ENCODE assay signal across 24 cellular contexts in the genomic region with DNA sequence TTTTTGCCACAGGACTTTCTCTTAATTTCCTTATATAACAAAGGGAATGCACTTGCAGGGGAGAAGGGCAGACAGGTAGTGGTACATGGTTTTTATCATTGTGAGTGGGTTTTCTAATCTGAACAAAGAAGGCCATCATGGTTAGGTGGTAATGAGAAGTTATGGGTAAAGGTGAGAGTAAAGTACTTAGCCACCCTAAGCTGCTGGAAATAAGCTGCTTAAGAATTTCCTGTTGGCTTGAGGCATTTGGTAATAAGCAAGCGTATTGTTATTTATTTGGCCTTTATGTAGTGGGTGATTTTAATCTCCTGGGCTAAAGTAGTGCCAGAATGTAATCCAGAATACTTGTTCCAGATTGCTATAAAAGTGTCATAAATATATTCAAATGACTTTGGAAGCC. TPM values are rescaled to one million over a fixed set of nuclear protein-coding genes. Genes with fewer than 3 reads are reported as not detected.
DNase-seq lines count a peak whose midpoint lies in the region; ATAC-seq and TF ChIP-seq lines count a peak whose summit lies in the region.
"Had no signal": no experiment of that assay in that cellular context is flagged by ENCODE, and none has a peak within 500 bp of the region (broad histone marks: within the 10 kb centered on the region; RNA-seq: fewer than 3 reads in every experiment).

No MANE protein-coding gene starts in this region.

- POLR2A ChIA-PET in Caco-2 (lab: Charles Lee), result interaction anchor here (0.8 to 1.9 kb wide), 2 partner anchors 33 to 57 kb away, joined by 3 to 7 read pairs; partner anchors contain the start of gene FAM117A

- no peak overlapping the region for H3K4me2 ChIP-seq in Loucy (ENCODE audit: low read depth, low read length, poor library complexity, severe bottlenecking)

- no TSS peak for BruUV-seq in Caco-2 (replicated peaks; lab: Mats Ljungman, UMichigan)

- no peak for DNase-seq in activated CD8-positive, alpha-beta memory T cell treated with anti-CD3 and anti-CD28 coated beads, Interleukin-2, amount 10 ng/mL, durations not matched to agents 7 days and 5 days
- DNase-seq in activated CD8-positive, alpha-beta memory T cell treated with anti-CD3 and anti-CD28 coated beads for 24 hours, result no peak
- DNase-seq in activated naive CD8-positive, alpha-beta T cell treated with anti-CD3 and anti-CD28 coated beads, Interleukin-2, amount 50 U/mL, for 24 hours, result no peak
- DNase-seq in natural killer cell, result no peak
- no peak for DNase-seq in ovary
- DNase-seq in Caco-2, result no peak
- DNase-seq: activated CD4-positive, alpha-beta T cell treated with anti-CD3 and anti-CD28 coated beads, Interleukin-2, amount 50 U/mL, for 1 hour; body of pancreas; effector memory CD4-positive, alpha-beta T cell; HCEC 1CT; IMR-90; NCI-H1417; stimulated activated CD4-positive, alpha-beta T cell treated with anti-CD3 and anti-CD28 coated beads, Interleukin-4, amount 100 ng/mL, for 24 hours; T-helper 1 cell; trophoblast cell had no signal

- H3K27ac ChIP-seq in ovary, result no peak overlapping the region
- H3K27ac ChIP-seq: right atrium auricular region had no signal

- TF ChIP-seq CTCF in Loucy (conservative IDR thresholded peaks at IDR 0.05; ENCODE audit: low read length) (no peak), natural killer cell (IDR thresholded peaks at IDR 0.05) (no peak), ovary (IDR thresholded peaks at IDR 0.05) (no peak), Caco-2 (IDR thresholded peaks at IDR 0.05; ENCODE audit: insufficient read depth in 1 of 2, low read depth in 1 of 2, low read length in 1 of 2, severe bottlenecking in 1 of 2, unreplicated experiment in 1 of 2) (no peak)

- no peak for ATAC-seq in activated CD8-positive, alpha-beta memory T cell treated with anti-CD3 and anti-CD28 coated beads, Interleukin-2, amount 10 ng/mL, durations not matched to agents 7 days and 5 days
- ATAC-seq in activated naive CD8-positive, alpha-beta T cell treated with anti-CD3 and anti-CD28 coated beads, Interleukin-2, amount 50 U/mL, for 24 hours, result no peak
- ATAC-seq in natural killer cell, result no peak
- no peak for ATAC-seq in HG02870 (IDR thresholded peaks at IDR 0.05; ENCODE audit: unreplicated experiment)

- intact Hi-C loops in natural killer cell (cut with micrococcal nuclease), result no loop called here
- intact Hi-C loops in ovary (cut with DNase I), result no loop called here
- intact Hi-C loops in Caco-2 (cut with micrococcal nuclease; ENCODE audit: unreplicated experiment), result no loop called here

- H3K9me3 Mint-ChIP-seq in activated CD8-positive, alpha-beta memory T cell treated with anti-CD3 and anti-CD28 coated beads, Interleukin-2, amount 10 ng/mL, durations not matched to agents 7 days and 5 days (ENCODE audit: low read depth), result no peaks in the 10 kb centered on the region
- no peaks in the 10 kb centered on the region for H3K9me3 Mint-ChIP-seq in activated naive CD8-positive, alpha-beta T cell treated with anti-CD3 and anti-CD28 coated beads, Interleukin-2, amount 50 U/mL, for 24 hours
- H3K9me3 Mint-ChIP-seq in natural killer cell (no peaks in the 10 kb centered on the region), Caco-2 (ENCODE audit: unreplicated experiment) (no peaks in the 10 kb centered on the region)
- H3K9me3 Mint-ChIP-seq: memory B cell had no signal

- peaks cover 14% of the 10 kb centered on the region; the same call in 1 of the 2 replicates for H3F3A ChIP-seq in Loucy (ENCODE audit: low read depth)

- H3K9me2 ChIP-seq in Loucy (replicated peaks; ENCODE audit: low read depth, low read length), result no peaks in the 10 kb centered on the region

- peaks cover 81% of the 10 kb centered on the region for H3K36me3 ChIP-seq in Loucy (ENCODE audit: insufficient read depth, low read length)
- no peaks in the 10 kb centered on the region for H3K36me3 ChIP-seq in ovary
- peaks cover 23% of the 10 kb centered on the region for H3K36me3 ChIP-seq in Caco-2 (ENCODE audit: control insufficient read depth, insufficient read depth, low read length)

- TF ChIP-seq EP300 in ovary (IDR thresholded peaks at IDR 0.05), result no peak

- no peak overlapping the region for H2AFZ ChIP-seq in Loucy (ENCODE audit: low read length)

- no peaks in the 10 kb centered on the region for H3K9me3 ChIP-seq in Loucy (ENCODE audit: insufficient read depth, low read depth, low read length)
- H3K9me3 ChIP-seq in ovary, result no peaks in the 10 kb centered on the region
- no peaks in the 10 kb centered on the region for H3K9me3 ChIP-seq in Caco-2
- H3K9me3 ChIP-seq: body of pancreas, right atrium auricular region had no signal

- no peaks in the 10 kb centered on the region for H3K27me3 Mint-ChIP-seq in activated CD8-positive, alpha-beta memory T cell treated with anti-CD3 and anti-CD28 coated beads, Interleukin-2, amount 10 ng/mL, durations not matched to agents 7 days and 5 days
- H3K27me3 Mint-ChIP-seq in activated naive CD8-positive, alpha-beta T cell treated with anti-CD3 and anti-CD28 coated beads, Interleukin-2, amount 50 U/mL, for 24 hours, result no peaks in the 10 kb centered on the region
- H3K27me3 Mint-ChIP-seq in natural killer cell (ENCODE audit: low read depth in 2 of 2) (no peaks in the 10 kb centered on the region), Caco-2 (ENCODE audit: insufficient read depth, unreplicated experiment) (no peaks in the 10 kb centered on the region)
- H3K27me3 Mint-ChIP-seq: memory B cell had no signal

- H3K27ac Mint-ChIP-seq in activated CD8-positive, alpha-beta memory T cell treated with anti-CD3 and anti-CD28 coated beads, Interleukin-2, amount 10 ng/mL, durations not matched to agents 7 days and 5 days, result peak overlapping the region; percentile 59
- H3K27ac Mint-ChIP-seq in activated naive CD8-positive, alpha-beta T cell treated with anti-CD3 and anti-CD28 coated beads, Interleukin-2, amount 50 U/mL, for 24 hours, result peak overlapping the region; percentile 61
- H3K27ac Mint-ChIP-seq in natural killer cell (peak overlapping the region; percentile 85 to 87), Caco-2 (ENCODE audit: unreplicated experiment) (no peak overlapping the region)
- H3K27ac Mint-ChIP-seq: memory B cell had no signal

- H3K27me3 ChIP-seq in Loucy (ENCODE audit: insufficient read depth, low read length, poor library complexity, severe bottlenecking), result no peaks in the 10 kb centered on the region
- no peaks in the 10 kb centered on the region for H3K27me3 ChIP-seq in ovary
- no peaks in the 10 kb centered on the region for H3K27me3 ChIP-seq in Caco-2 (replicated peaks; ENCODE audit: control insufficient read depth, insufficient read depth, low read length)
- H3K27me3 ChIP-seq: body of pancreas, right atrium auricular region had no signal

- no peak overlapping the region for H3K4me3 ChIP-seq in Loucy (ENCODE audit: low read length, poor library complexity, severe bottlenecking)
- H3K4me3 ChIP-seq in ovary, result no peak overlapping the region
- H3K4me3 ChIP-seq in Caco-2 (ENCODE audit: low read depth, low read length), result no peak overlapping the region
- H3K4me3 ChIP-seq: body of pancreas, right atrium auricular region had no signal

- peaks cover 42% of the 10 kb centered on the region for H3K4me1 ChIP-seq in Loucy (ENCODE audit: insufficient read depth, low read length, poor library complexity, severe bottlenecking)
- H3K4me1 ChIP-seq in ovary (ENCODE audit: insufficient read depth), result no peaks in the 10 kb centered on the region
- H3K4me1 ChIP-seq in Caco-2, result 0 out of 2 replicates have a peak, but pooled peaks cover 5% of the 10 kb centered on the region

- peaks cover 53% of the 10 kb centered on the region for H3K36me3 Mint-ChIP-seq in activated CD8-positive, alpha-beta memory T cell treated with anti-CD3 and anti-CD28 coated beads, Interleukin-2, amount 10 ng/mL, durations not matched to agents 7 days and 5 days
- H3K36me3 Mint-ChIP-seq in activated naive CD8-positive, alpha-beta T cell treated with anti-CD3 and anti-CD28 coated beads, Interleukin-2, amount 50 U/mL, for 24 hours (ENCODE audit: low read depth), result peaks cover 69% of the 10 kb centered on the region
- H3K36me3 Mint-ChIP-seq in natural killer cell (peaks cover 36% of the 10 kb centered on the region), Caco-2 (ENCODE audit: insufficient read depth, unreplicated experiment) (peaks cover 92% of the 10 kb centered on the region)

- H4K20me1 ChIP-seq in Loucy (ENCODE audit: insufficient read depth, low read length, poor library complexity, severe bottlenecking), result no peaks in the 10 kb centered on the region

- peak overlapping the region; percentile 47 for H3K9ac ChIP-seq in Loucy (ENCODE audit: low read depth, low read length, poor library complexity, severe bottlenecking)

- peaks cover 35% of the 10 kb centered on the region for H3K4me1 Mint-ChIP-seq in activated CD8-positive, alpha-beta memory T cell treated with anti-CD3 and anti-CD28 coated beads, Interleukin-2, amount 10 ng/mL, durations not matched to agents 7 days and 5 days
- peaks cover 53% of the 10 kb centered on the region for H3K4me1 Mint-ChIP-seq in activated naive CD8-positive, alpha-beta T cell treated with anti-CD3 and anti-CD28 coated beads, Interleukin-2, amount 50 U/mL, for 24 hours
- H3K4me1 Mint-ChIP-seq in natural killer cell, result peaks cover 44 to 47% of the 10 kb centered on the region in 2 donors
- H3K4me1 Mint-ChIP-seq in Caco-2 (ENCODE audit: low read depth, unreplicated experiment), result peaks cover 10% of the 10 kb centered on the region

- no peak overlapping the region for H3K4me3 Mint-ChIP-seq in activated CD8-positive, alpha-beta memory T cell treated with anti-CD3 and anti-CD28 coated beads, Interleukin-2, amount 10 ng/mL, durations not matched to agents 7 days and 5 days
- H3K4me3 Mint-ChIP-seq in activated naive CD8-positive, alpha-beta T cell treated with anti-CD3 and anti-CD28 coated beads, Interleukin-2, amount 50 U/mL, for 24 hours, result no peak overlapping the region
- H3K4me3 Mint-ChIP-seq in natural killer cell (peak overlapping the region; percentile 1), Caco-2 (ENCODE audit: unreplicated experiment) (no peak overlapping the region)
- H3K4me3 Mint-ChIP-seq: memory B cell had no signal

- H3K79me2 ChIP-seq in Loucy (ENCODE audit: insufficient read depth, low read length), result peaks cover 30% of the 10 kb centered on the region; the same call in 1 of the 2 replicates

- CTCF ChIA-PET in activated CD8-positive, alpha-beta memory T cell treated with anti-CD3 and anti-CD28 coated beads, Interleukin-2, amount 10 ng/mL, durations not matched to agents 7 days and 5 days (lab: Charles Lee), result interaction anchor here (0.9 kb wide), 1 partner anchor 244 kb away, joined by 4 read pairs; no protein-coding TSS in a partner anchor
- CTCF ChIA-PET in Caco-2 (lab: Charles Lee), result interaction anchor here (0.7 to 1.5 kb wide), 2 partner anchors 57 to 331 kb away, joined by 3 to 5 read pairs; partner anchors contain the start of gene FAM117A

- no peak for TF ChIP-seq POLR2A in ovary (IDR thresholded peaks at IDR 0.05)

- WGBS in ovary, 3 donors, result 90 to 95% (median 92%) methylated on average over 1 of the region's 1 CpG

RNA-seq across cellular contexts. Expression of gene TAC4, which starts 27.1 kb away (rescaled TPM):
- total RNA-seq in activated CD8-positive, alpha-beta memory T cell treated with anti-CD3 and anti-CD28 coated beads, Interleukin-2, amount 10 ng/mL, durations not matched to agents 7 days and 5 days, result not detected
- total RNA-seq in natural killer cell, result not detected
- total RNA-seq in ovary, result not detected
- not detected for polyA plus RNA-seq in ovary
- 10.8 and 17.1 TPM in 2 replicates for total RNA-seq in Caco-2 (2022)
- total RNA-seq: body of pancreas, G401, glomerular endothelial cell, IMR-90, NCI-H460, omental fat pad, right atrium auricular region had no signal
- polyA plus RNA-seq: BJ, IMR-90 had no signal

RNA-seq across cellular contexts. Expression of gene KAT7, which starts 32.3 kb away (rescaled TPM):
- 10 to 100 TPM; 76.9 to 80.6 TPM for total RNA-seq in activated CD8-positive, alpha-beta memory T cell treated with anti-CD3 and anti-CD28 coated beads, Interleukin-2, amount 10 ng/mL, durations not matched to agents 7 days and 5 days
- total RNA-seq in natural killer cell (100 to 1,000 TPM; 195 to 231 (median 213) TPM), ovary (10 to 100 TPM; 23.4 to 76.6 (median 62.8) TPM), Caco-2 (2022) (131 and 137 TPM in 2 replicates)
- polyA plus RNA-seq in ovary, result 10 to 100 TPM; 18.4 to 69.8 TPM

RNA-seq across cellular contexts. Expression of gene FAM117A, which starts 56.8 kb away (rescaled TPM):
- total RNA-seq in activated CD8-positive, alpha-beta memory T cell treated with anti-CD3 and anti-CD28 coated beads, Interleukin-2, amount 10 ng/mL, durations not matched to agents 7 days and 5 days, result 10 to 100 TPM; 31.6 to 44.9 TPM
- total RNA-seq in natural killer cell (10 to 100 TPM; 55.2 to 88.4 (median 79.2) TPM), ovary (10 to 100 TPM; 16.0 to 30.4 (median 19.0) TPM), Caco-2 (2022) (36.8 and 41.5 TPM in 2 replicates)
- polyA plus RNA-seq in ovary, result 10 to 100 TPM; 15.0 to 25.2 TPM

Comparison
In these comparisons a context has a peak if more than half of its experiments do, and no peak if none do; other contexts are left out.
1. RNA of gene TAC4, which starts 27.1 kb away (total RNA-seq): 10.8 to 17.1 TPM in Caco-2; not detected in activated CD8-positive, alpha-beta memory T cell treated with anti-CD3 and anti-CD28 coated beads, Interleukin-2, amount 10 ng/mL, durations not matched to agents 7 days and 5 days, not detected in natural killer cell and not detected in ovary; every median in the first group is over 10 times any median in the second.